1 cellular context compared by ENCODE assay signal in the genomic region with DNA sequence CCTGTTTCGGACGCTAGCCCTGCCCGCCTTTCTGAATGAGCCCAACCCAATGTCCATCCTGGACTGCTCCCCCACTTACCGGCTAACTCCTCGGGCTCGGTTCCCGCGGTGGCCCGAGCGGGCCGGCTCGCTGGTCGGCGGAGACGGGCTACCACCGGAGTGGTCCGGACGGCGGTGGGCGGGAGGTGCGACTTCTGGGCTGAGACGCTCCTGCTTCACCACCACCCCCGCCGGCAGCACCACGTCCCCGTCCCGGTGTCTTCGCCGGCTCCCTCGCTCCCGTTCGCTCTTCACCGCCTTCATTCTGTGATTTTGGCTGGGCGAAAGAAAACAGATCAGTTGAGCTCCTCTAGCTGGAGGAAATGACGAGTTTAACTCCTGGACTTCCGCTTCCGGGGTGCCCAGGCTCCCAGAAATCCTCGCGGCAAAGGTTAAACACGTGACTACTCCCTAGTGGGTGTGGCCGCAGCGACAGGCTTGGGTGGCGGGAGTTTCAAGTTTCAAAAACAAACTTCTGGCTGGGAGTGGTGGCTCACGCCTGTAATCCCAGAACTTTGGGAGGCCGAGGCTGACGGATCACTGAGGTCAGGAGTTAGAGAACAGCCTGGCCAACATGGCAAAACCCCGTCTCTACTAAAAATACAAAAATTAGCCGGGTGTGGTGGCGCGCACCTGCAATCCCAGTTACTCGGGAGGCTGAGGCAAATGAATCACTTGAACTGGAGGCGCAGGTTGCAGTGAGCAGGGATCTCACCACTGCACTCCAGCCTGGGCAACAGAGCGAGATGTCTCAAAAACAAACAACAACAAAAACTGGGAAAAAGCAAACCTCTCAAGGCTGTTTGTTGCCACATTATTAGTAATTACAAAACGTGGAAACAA.
TF ChIP-seq lines count a peak whose summit lies in the region.

A gene with protein sequence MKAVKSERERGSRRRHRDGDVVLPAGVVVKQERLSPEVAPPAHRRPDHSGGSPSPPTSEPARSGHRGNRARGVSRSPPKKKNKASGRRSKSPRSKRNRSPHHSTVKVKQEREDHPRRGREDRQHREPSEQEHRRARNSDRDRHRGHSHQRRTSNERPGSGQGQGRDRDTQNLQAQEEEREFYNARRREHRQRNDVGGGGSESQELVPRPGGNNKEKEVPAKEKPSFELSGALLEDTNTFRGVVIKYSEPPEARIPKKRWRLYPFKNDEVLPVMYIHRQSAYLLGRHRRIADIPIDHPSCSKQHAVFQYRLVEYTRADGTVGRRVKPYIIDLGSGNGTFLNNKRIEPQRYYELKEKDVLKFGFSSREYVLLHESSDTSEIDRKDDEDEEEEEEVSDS (minus strand): TSS at position 367 of the 882 bp plus-strand sequence. CDS start 64 bp downstream, at position 303.

TF ChIP-seq in GM23338, 12 proteins besides CTCF, POLR2A, EP300 and RAD21:
- TF ChIP-seq, protein P1, sequence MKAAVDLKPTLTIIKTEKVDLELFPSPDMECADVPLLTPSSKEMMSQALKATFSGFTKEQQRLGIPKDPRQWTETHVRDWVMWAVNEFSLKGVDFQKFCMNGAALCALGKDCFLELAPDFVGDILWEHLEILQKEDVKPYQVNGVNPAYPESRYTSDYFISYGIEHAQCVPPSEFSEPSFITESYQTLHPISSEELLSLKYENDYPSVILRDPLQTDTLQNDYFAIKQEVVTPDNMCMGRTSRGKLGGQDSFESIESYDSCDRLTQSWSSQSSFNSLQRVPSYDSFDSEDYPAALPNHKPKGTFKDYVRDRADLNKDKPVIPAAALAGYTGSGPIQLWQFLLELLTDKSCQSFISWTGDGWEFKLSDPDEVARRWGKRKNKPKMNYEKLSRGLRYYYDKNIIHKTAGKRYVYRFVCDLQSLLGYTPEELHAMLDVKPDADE (IDR thresholded peaks at IDR 0.05) = peak; percentile 89
- no peak for TF ChIP-seq ZNF331 (CRISPR knock-in tag; IDR thresholded peaks at IDR 0.05; ENCODE audit: low read depth)
- peak; percentile 86 for TF ChIP-seq CREB1 (CRISPR knock-in tag; IDR thresholded peaks at IDR 0.05; ENCODE audit: low read depth)
- TF ChIP-seq, protein P2, sequence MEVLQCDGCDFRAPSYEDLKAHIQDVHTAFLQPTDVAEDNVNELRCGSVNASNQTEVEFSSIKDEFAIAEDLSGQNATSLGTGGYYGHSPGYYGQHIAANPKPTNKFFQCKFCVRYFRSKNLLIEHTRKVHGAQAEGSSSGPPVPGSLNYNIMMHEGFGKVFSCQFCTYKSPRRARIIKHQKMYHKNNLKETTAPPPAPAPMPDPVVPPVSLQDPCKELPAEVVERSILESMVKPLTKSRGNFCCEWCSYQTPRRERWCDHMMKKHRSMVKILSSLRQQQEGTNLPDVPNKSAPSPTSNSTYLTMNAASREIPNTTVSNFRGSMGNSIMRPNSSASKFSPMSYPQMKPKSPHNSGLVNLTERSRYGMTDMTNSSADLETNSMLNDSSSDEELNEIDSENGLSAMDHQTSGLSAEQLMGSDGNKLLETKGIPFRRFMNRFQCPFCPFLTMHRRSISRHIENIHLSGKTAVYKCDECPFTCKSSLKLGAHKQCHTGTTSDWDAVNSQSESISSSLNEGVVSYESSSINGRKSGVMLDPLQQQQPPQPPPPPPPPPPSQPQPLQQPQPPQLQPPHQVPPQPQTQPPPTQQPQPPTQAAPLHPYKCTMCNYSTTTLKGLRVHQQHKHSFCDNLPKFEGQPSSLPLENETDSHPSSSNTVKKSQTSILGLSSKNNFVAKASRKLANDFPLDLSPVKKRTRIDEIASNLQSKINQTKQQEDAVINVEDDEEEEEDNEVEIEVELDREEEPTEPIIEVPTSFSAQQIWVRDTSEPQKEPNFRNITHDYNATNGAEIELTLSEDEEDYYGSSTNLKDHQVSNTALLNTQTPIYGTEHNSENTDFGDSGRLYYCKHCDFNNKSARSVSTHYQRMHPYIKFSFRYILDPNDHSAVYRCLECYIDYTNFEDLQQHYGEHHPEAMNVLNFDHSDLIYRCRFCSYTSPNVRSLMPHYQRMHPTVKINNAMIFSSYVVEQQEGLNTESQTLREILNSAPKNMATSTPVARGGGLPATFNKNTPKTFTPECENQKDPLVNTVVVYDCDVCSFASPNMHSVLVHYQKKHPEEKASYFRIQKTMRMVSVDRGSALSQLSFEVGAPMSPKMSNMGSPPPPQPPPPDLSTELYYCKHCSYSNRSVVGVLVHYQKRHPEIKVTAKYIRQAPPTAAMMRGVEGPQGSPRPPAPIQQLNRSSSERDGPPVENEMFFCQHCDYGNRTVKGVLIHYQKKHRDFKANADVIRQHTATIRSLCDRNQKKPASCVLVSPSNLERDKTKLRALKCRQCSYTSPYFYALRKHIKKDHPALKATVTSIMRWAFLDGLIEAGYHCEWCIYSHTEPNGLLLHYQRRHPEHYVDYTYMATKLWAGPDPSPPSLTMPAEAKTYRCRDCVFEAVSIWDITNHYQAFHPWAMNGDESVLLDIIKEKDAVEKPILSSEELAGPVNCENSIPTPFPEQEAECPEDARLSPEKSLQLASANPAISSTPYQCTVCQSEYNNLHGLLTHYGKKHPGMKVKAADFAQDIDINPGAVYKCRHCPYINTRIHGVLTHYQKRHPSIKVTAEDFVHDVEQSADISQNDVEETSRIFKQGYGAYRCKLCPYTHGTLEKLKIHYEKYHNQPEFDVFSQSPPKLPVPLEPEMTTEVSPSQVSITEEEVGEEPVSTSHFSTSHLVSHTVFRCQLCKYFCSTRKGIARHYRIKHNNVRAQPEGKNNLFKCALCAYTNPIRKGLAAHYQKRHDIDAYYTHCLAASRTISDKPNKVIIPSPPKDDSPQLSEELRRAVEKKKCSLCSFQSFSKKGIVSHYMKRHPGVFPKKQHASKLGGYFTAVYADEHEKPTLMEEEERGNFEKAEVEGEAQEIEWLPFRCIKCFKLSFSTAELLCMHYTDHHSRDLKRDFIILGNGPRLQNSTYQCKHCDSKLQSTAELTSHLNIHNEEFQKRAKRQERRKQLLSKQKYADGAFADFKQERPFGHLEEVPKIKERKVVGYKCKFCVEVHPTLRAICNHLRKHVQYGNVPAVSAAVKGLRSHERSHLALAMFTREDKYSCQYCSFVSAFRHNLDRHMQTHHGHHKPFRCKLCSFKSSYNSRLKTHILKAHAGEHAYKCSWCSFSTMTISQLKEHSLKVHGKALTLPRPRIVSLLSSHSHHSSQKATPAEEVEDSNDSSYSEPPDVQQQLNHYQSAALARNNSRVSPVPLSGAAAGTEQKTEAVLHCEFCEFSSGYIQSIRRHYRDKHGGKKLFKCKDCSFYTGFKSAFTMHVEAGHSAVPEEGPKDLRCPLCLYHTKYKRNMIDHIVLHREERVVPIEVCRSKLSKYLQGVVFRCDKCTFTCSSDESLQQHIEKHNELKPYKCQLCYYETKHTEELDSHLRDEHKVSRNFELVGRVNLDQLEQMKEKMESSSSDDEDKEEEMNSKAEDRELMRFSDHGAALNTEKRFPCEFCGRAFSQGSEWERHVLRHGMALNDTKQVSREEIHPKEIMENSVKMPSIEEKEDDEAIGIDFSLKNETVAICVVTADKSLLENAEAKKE (CRISPR knock-in tag; IDR thresholded peaks at IDR 0.05) = no peak
- no peak for TF ChIP-seq JUNB (IDR thresholded peaks at IDR 0.05; ENCODE audit: unreplicated experiment)
- no peak for TF ChIP-seq NANOG (IDR thresholded peaks at IDR 0.05; ENCODE audit: borderline replicate concordance)
- TF ChIP-seq EZH2phosphoT487 (IDR thresholded peaks at IDR 0.05; ENCODE audit: unreplicated experiment) = no peak
- TF ChIP-seq POLR2AphosphoS5 (IDR thresholded peaks at IDR 0.05; ENCODE audit: low read depth) = peak; percentile 68
